23 cellular contexts compared by ENCODE assay signal in the genomic region with DNA sequence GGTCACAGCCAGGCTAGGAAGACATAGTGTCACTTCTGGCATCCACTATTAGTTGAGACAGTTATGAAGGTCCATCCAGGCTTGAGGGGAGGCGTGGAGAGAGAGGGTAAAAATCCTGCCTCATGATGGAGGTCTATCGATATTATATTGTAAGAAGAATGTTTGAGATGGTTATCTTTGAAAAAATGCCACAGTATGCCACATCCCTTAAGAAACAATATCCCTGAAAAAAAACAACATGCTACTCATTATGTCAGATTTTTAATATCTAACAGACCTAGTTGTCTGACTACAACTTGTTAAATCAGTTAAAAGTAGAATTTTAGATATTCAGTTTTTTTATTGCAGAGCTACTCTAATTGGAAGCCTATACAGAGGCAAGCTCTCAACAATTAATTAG.
"Had no signal": no experiment of that assay in that cellular context is flagged by ENCODE, and none has a peak within 500 bp of the region (broad histone marks: within the 10 kb centered on the region; RNA-seq: fewer than 3 reads in every experiment).

No MANE protein-coding gene starts in this region.

- H3K36me3 Mint-ChIP-seq: T-cell had no signal

- H3K4me3 Mint-ChIP-seq: activated B cell treated with CpG ODN at 0.5 μM for 24 hours; activated CD8-positive, alpha-beta T cell treated with anti-CD3 and anti-CD28 coated beads for 36 hours; activated naive CD4-positive, alpha-beta T cell treated with anti-CD3 and anti-CD28 coated beads for 36 hours; activated T-cell treated with anti-CD3 and anti-CD28 coated beads, Interleukin-2, amount 50 U/mL, for 24 hours; dendritic cell treated with granulocyte-macrophage colony-stimulating factor and Interleukin-4, amounts not matched to agents 40 ng/mL and 50 ng/mL, for 4 days; T-cell had no signal

- H3K4me1 Mint-ChIP-seq: activated B cell treated with CpG ODN at 0.5 μM for 24 hours, T-cell had no signal

- ATAC-seq: activated CD8-positive, alpha-beta T cell treated with anti-CD3 and anti-CD28 coated beads for 36 hours; left colon; T-cell had no signal

- H3K9me3 Mint-ChIP-seq: activated naive CD4-positive, alpha-beta T cell treated with anti-CD3 and anti-CD28 coated beads for 36 hours; dendritic cell treated with granulocyte-macrophage colony-stimulating factor and Interleukin-4, amounts not matched to agents 40 ng/mL and 50 ng/mL, for 4 days had no signal

- H3K4me3 ChIP-seq: lung had no signal

- FAIRE-seq: bronchial epithelial cell, endothelial cell of umbilical vein had no signal

- H3K27ac Mint-ChIP-seq: activated B cell treated with CpG ODN at 0.5 μM for 24 hours; activated CD8-positive, alpha-beta T cell treated with anti-CD3 and anti-CD28 coated beads for 36 hours; activated naive CD4-positive, alpha-beta T cell treated with anti-CD3 and anti-CD28 coated beads for 36 hours; activated T-cell treated with anti-CD3 and anti-CD28 coated beads, Interleukin-2, amount 50 U/mL, for 24 hours; activated T-helper 2 cell treated with anti-CD3 and anti-CD28 coated beads, Interferon-gamma antibody, Interleukin-2, Interleukin-4, amounts not matched to agents 10 μg/mL and 5 μg/mL and 100 μg/mL, durations not matched to agents 14 hours and 24 hours and 36 hours; dendritic cell treated with granulocyte-macrophage colony-stimulating factor and Interleukin-4, amounts not matched to agents 40 ng/mL and 50 ng/mL, for 4 days; T-cell had no signal

- H3K27me3 Mint-ChIP-seq: activated B cell treated with CpG ODN at 0.5 μM for 24 hours; activated CD8-positive, alpha-beta T cell treated with anti-CD3 and anti-CD28 coated beads for 36 hours; activated T-cell treated with anti-CD3 and anti-CD28 coated beads, Interleukin-2, amount 50 U/mL, for 24 hours; dendritic cell treated with granulocyte-macrophage colony-stimulating factor and Interleukin-4, amounts not matched to agents 40 ng/mL and 50 ng/mL, for 4 days; T-cell had no signal

- DNase-seq: activated B cell treated with CpG ODN at 0.5 μM for 24 hours; activated CD4-positive, alpha-beta T cell treated with anti-CD3 and anti-CD28 coated beads for 48 hours; activated CD8-positive, alpha-beta T cell treated with anti-CD3 and anti-CD28 coated beads for 36 hours; activated naive CD4-positive, alpha-beta T cell treated with anti-CD3 and anti-CD28 coated beads for 36 hours; activated T-cell treated with anti-CD3 and anti-CD28 coated beads, Interleukin-2, amount 50 U/mL, for 24 hours; effector memory CD4-positive, alpha-beta T cell; glutamatergic neuron; hypothalamus; islet precursor cell; left colon; occipital lobe; retina; stimulated activated CD4-positive, alpha-beta T cell treated with anti-CD3 and anti-CD28 coated beads, Interleukin-12 subunit alpha, Interleukin-12 subunit beta, amount 100 ng/mL, for 4 hours; stimulated activated CD4-positive, alpha-beta T cell treated with anti-CD3 and anti-CD28 coated beads, Interleukin-1b, Interleukin-23, amount 100 ng/mL, for 48 hours; stimulated activated naive CD4-positive, alpha-beta T cell treated with Interleukin-2 at 50 U/mL for 16 hours; substantia nigra; T-cell; trophoblast cell had no signal
